Comparison of ENCODE assay signal across 14 cellular contexts in the genomic region with DNA sequence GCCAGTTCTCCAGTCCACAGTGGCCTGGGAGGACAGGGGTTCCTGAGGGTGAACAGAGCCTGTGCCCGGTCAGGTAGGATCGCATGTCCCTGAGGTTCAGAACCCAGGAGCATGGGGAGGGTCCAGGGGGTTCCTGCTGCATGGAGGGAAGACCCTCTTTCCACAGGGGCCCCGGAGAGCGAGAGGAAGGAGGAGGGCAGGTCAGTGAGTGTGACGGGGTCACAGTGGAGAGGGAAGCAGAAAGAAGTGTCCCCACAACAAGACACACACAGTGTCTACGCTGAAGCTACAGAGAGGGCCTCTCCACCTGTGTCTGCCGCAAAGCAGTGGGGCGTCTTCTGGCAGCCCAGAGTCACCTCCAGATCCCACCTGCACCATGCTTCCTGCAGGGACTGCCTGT. TPM values are rescaled to one million over a fixed set of nuclear protein-coding genes. Genes with fewer than 3 reads are reported as not detected.
DNase-seq lines count a peak whose midpoint lies in the region; ATAC-seq and TF ChIP-seq lines count a peak whose summit lies in the region.
"Not testable (repeated sequence)": the region's sequence is repeated elsewhere in the genome, so short reads cannot be mapped to it uniquely, and the experiment has no call there.
"Had no signal": no experiment of that assay in that cellular context is flagged by ENCODE, and none has a peak within 500 bp of the region (broad histone marks: within the 10 kb centered on the region; RNA-seq: fewer than 3 reads in every experiment).

No MANE protein-coding gene starts in this region.

- H3K27ac ChIP-seq in BLaER1 treated with 17β-estradiol and CSF1 and Interleukin-3, amounts not matched to agents 10 nM and 100 nM = peak overlapping the region in 9 of 11 experiments; percentile 58 to 96 (median 94); a peak in 18 of 22 replicates
- peak overlapping the region; percentile 97 for H3K27ac ChIP-seq in KOPT-K1 (ENCODE audit: low read depth, low read length, poor library complexity, severe bottlenecking)
- H3K27ac ChIP-seq in OCI-LY7 (ENCODE audit: low read depth, low read length, poor library complexity, severe bottlenecking) = not testable (repeated sequence)

- H3K9ac ChIP-seq in BLaER1 treated with 17β-estradiol and CSF1 and Interleukin-3, amounts not matched to agents 10 nM and 100 nM = peak overlapping the region in 9 of 11 experiments; percentile 28 to 94 (median 87); a peak in 17 of 22 replicates

- H3K4me1 Mint-ChIP-seq in activated naive CD4-positive, alpha-beta T cell treated with anti-CD3 and anti-CD28 coated beads, Interleukin-2, amount 10 ng/mL, durations not matched to agents 7 days and 5 days = peaks cover 22% of the 10 kb centered on the region
- H3K4me1 Mint-ChIP-seq in naive B cell = peaks cover 29 to 46% (median 46%) of the 10 kb centered on the region in 3 donors
- peaks cover 12% of the 10 kb centered on the region for H3K4me1 Mint-ChIP-seq in stimulated activated effector memory CD8-positive, alpha-beta T cell treated with anti-CD3 and anti-CD28 coated beads, Interleukin-12 subunit alpha, Interleukin-12 subunit beta, amount 100 ng/mL, for 72 hours

- TF ChIP-seq CTCF in OCI-LY7 (conservative IDR thresholded peaks at IDR 0.05; ENCODE audit: low read length) = not testable (repeated sequence)

- not testable (repeated sequence) for DNase-seq in OCI-LY7 (ENCODE audit: low spot score); activated naive CD4-positive, alpha-beta T cell treated with anti-CD3 and anti-CD28 coated beads, Interleukin-2, amount 10 ng/mL, durations not matched to agents 7 days and 5 days; naive B cell; stimulated activated effector memory CD8-positive, alpha-beta T cell treated with anti-CD3 and anti-CD28 coated beads, Interleukin-12 subunit alpha, Interleukin-12 subunit beta, amount 100 ng/mL, for 72 hours (ENCODE audit: low spot score in 2 of 2)

- H3K79me2 ChIP-seq in OCI-LY7 (ENCODE audit: insufficient read depth, low read depth, low read length) = not testable (repeated sequence)

- peak overlapping the region; percentile 26 to 98 (median 95); a peak in 20 of 22 replicates for H3K4me2 ChIP-seq in BLaER1 treated with 17β-estradiol and CSF1 and Interleukin-3, amounts not matched to agents 10 nM and 100 nM
- H3K4me2 ChIP-seq in OCI-LY7 (ENCODE audit: low read length) = not testable (repeated sequence)

- H3K9me2 ChIP-seq in OCI-LY7 (ENCODE audit: insufficient read depth, low read length) = not testable (repeated sequence)

- H3K4me3 Mint-ChIP-seq in activated naive CD4-positive, alpha-beta T cell treated with anti-CD3 and anti-CD28 coated beads, Interleukin-2, amount 10 ng/mL, durations not matched to agents 7 days and 5 days; stimulated activated effector memory CD8-positive, alpha-beta T cell treated with anti-CD3 and anti-CD28 coated beads, Interleukin-12 subunit alpha, Interleukin-12 subunit beta, amount 100 ng/mL, for 72 hours: not testable (repeated sequence)
- H3K4me3 Mint-ChIP-seq in naive B cell = peak overlapping the region in 1 of 8 donors; percentile 49

- not testable (repeated sequence) for H3K9me3 Mint-ChIP-seq in activated naive CD4-positive, alpha-beta T cell treated with anti-CD3 and anti-CD28 coated beads, Interleukin-2, amount 10 ng/mL, durations not matched to agents 7 days and 5 days; naive B cell; stimulated activated effector memory CD8-positive, alpha-beta T cell treated with anti-CD3 and anti-CD28 coated beads, Interleukin-12 subunit alpha, Interleukin-12 subunit beta, amount 100 ng/mL, for 72 hours

- H3K27ac Mint-ChIP-seq in activated naive CD4-positive, alpha-beta T cell treated with anti-CD3 and anti-CD28 coated beads, Interleukin-2, amount 10 ng/mL, durations not matched to agents 7 days and 5 days = peak overlapping the region; percentile 45
- H3K27ac Mint-ChIP-seq in naive B cell = peak overlapping the region in 5 of 6 donors; percentile 24 to 95 (median 76)
- peak overlapping the region; percentile 48 for H3K27ac Mint-ChIP-seq in stimulated activated effector memory CD8-positive, alpha-beta T cell treated with anti-CD3 and anti-CD28 coated beads, Interleukin-12 subunit alpha, Interleukin-12 subunit beta, amount 100 ng/mL, for 72 hours

- peak overlapping the region in 6 of 10 experiments; percentile 22 to 90 (median 38); a peak in 8 of 20 replicates for H3K4me3 ChIP-seq in BLaER1 treated with 17β-estradiol and CSF1 and Interleukin-3, amounts not matched to agents 10 nM and 100 nM
- H3K4me3 ChIP-seq in OCI-LY7 (ENCODE audit: low read depth, low read length, poor library complexity, severe bottlenecking) = not testable (repeated sequence)

- intact Hi-C loops in OCI-LY7 (cut with micrococcal nuclease; ENCODE audit: unreplicated experiment) = not testable (repeated sequence)

- BruUV-seq in OCI-LY7 (replicated peaks; lab: Mats Ljungman, UMichigan) = not testable (repeated sequence)

- CTCF ChIA-PET in OCI-LY7 (lab: Charles Lee; ENCODE audit: unreplicated experiment) = not testable (repeated sequence)
- CTCF ChIA-PET in activated naive CD4-positive, alpha-beta T cell treated with anti-CD3 and anti-CD28 coated beads, Interleukin-2, amount 10 ng/mL, durations not matched to agents 7 days and 5 days (lab: Charles Lee) = interaction anchor here (1.0 kb wide), 1 partner anchor 48 kb away, joined by 3 read pairs; no protein-coding TSS in a partner anchor

- POLR2A ChIA-PET in OCI-LY7 (lab: Charles Lee) = not testable (repeated sequence)

- H3K9me3 ChIP-seq in BLaER1 treated with 17β-estradiol and CSF1 and Interleukin-3, amounts not matched to agents 10 nM and 100 nM (replicated peaks in 1 of 11); KOPT-K1 (ENCODE audit: insufficient read depth, low read length, poor library complexity, severe bottlenecking); OCI-LY7 (ENCODE audit: low read length): not testable (repeated sequence)

- not testable (repeated sequence) for H3K27me3 ChIP-seq in BLaER1 treated with 17β-estradiol and CSF1 and Interleukin-3, amounts not matched to agents 10 nM and 100 nM

- not testable (repeated sequence) for H4K20me1 ChIP-seq in BLaER1 treated with 17β-estradiol and CSF1 and Interleukin-3, amounts not matched to agents 10 nM and 100 nM; OCI-LY7 (ENCODE audit: insufficient read depth, low read length)

- H3K36me3 Mint-ChIP-seq in activated naive CD4-positive, alpha-beta T cell treated with anti-CD3 and anti-CD28 coated beads, Interleukin-2, amount 10 ng/mL, durations not matched to agents 7 days and 5 days; naive B cell; stimulated activated effector memory CD8-positive, alpha-beta T cell treated with anti-CD3 and anti-CD28 coated beads, Interleukin-12 subunit alpha, Interleukin-12 subunit beta, amount 100 ng/mL, for 72 hours: not testable (repeated sequence)

- H3K36me3 ChIP-seq in BLaER1 treated with 17β-estradiol and CSF1 and Interleukin-3, amounts not matched to agents 10 nM and 100 nM = peaks cover 0 to 24% (median 0%) of the 10 kb centered on the region in 11 experiments; a peak in 1 of 22 replicates
- H3K36me3 ChIP-seq in KOPT-K1 (ENCODE audit: insufficient read depth, low read length); OCI-LY7 (ENCODE audit: insufficient read depth, low read length): not testable (repeated sequence)

- not testable (repeated sequence) for ATAC-seq in naive B cell (ENCODE audit: low read depth in 2 of 2); stimulated activated effector memory CD8-positive, alpha-beta T cell treated with anti-CD3 and anti-CD28 coated beads, Interleukin-12 subunit alpha, Interleukin-12 subunit beta, amount 100 ng/mL, for 72 hours

- peaks cover 11% of the 10 kb centered on the region for H3K27me3 Mint-ChIP-seq in activated naive CD4-positive, alpha-beta T cell treated with anti-CD3 and anti-CD28 coated beads, Interleukin-2, amount 10 ng/mL, durations not matched to agents 7 days and 5 days
- not testable (repeated sequence) for H3K27me3 Mint-ChIP-seq in naive B cell

- peaks cover 29 to 53% (median 50%) of the 10 kb centered on the region in 10 experiments for H3K4me1 ChIP-seq in BLaER1 treated with 17β-estradiol and CSF1 and Interleukin-3, amounts not matched to agents 10 nM and 100 nM
- H3K4me1 ChIP-seq in OCI-LY7 (ENCODE audit: insufficient read depth, low read length, poor library complexity, severe bottlenecking) = peaks cover 46% of the 10 kb centered on the region

- 0 out of 2 replicates have a peak overlapping the region, but pooled peaks have one; percentile 61 for H2AFZ ChIP-seq in OCI-LY7 (ENCODE audit: low read length)

RNA-seq across cellular contexts. Expression of gene VPREB1, which starts 6.1 kb away (rescaled TPM):
- 3.6 and 7.0 TPM in 2 replicates for total RNA-seq in OCI-LY7 (2014; rRNA removed; shearing (Covaris generic))
- total RNA-seq in OCI-LY7 (2022) = 1.7 and 2.3 TPM in 2 replicates
- 10 to 100 TPM in 2 of 6 donors, 1 to 10 TPM in 4; 1.2 to 23.1 (median 5.9) TPM for polyA plus RNA-seq in naive B cell (ENCODE audit: low read depth in 6 of 6)
- total RNA-seq: A172; A673; Calu3; CD4-positive, alpha-beta memory T cell; GM12878; GM23248; H4; H9 had no signal
- polyA plus RNA-seq: CD4-positive, alpha-beta memory T cell; GM12878; GM23248 had no signal
